8 cellular contexts compared by ENCODE assay signal in the genomic region with DNA sequence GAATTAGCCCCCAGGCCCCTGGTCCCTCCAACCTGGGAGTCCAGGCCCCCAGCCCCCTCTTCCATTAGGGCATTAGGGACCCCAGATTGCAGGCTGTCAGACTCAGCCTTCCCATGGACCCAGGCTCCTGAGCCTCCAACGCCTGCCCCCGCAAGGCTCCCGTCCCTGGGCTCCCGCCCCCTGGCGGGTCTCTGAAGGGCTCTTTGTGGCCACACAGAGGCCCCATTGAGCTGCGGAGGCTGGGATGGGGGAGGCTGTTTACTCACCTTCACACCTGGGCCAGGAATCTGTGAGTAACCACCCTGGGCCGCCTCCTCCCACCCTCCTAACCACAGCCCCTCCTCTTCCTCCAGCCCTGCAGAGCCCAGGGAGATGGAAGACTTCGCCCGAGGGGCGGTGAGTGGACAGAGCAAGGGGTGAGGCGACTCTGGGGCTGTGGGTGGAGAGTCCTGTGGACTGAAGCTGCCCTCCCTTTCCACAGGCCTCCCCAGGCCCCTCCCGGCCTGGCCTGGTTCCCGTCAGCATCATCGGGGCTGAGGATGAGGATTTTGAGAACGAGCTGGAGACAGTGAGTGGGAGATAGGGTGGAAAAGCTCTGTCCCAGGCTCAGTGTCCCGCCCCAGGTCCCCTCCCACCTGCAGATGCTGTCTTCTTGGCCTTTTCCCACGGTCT. TPM values are rescaled to one million over a fixed set of nuclear protein-coding genes. Genes with fewer than 3 reads are reported as not detected.
DNase-seq lines count a peak whose midpoint lies in the region; ATAC-seq, FAIRE-seq and TF ChIP-seq lines count a peak whose summit lies in the region.

No MANE protein-coding gene starts in this region.

- no peak for ATAC-seq in HG03095 (IDR thresholded peaks at IDR 0.05; ENCODE audit: unreplicated experiment)

- peaks cover 17% of the 10 kb centered on the region for H4K20me1 ChIP-seq in OCI-LY3 (ENCODE audit: insufficient read depth, low read length)
- no peaks in the 10 kb centered on the region for H4K20me1 ChIP-seq in keratinocyte (ENCODE audit: control insufficient read depth, extremely low read depth, insufficient read depth, low read length)

- dilution Hi-C loops in keratinocyte (cut with MboI; ENCODE audit: extremely low pct_ligation_motif_present, low sequenced_read_pairs), result no loop called here

- H3K79me2 ChIP-seq in OCI-LY3 (ENCODE audit: low read length), result peaks cover 35% of the 10 kb centered on the region
- H3K79me2 ChIP-seq in keratinocyte (ENCODE audit: control insufficient read depth, insufficient read depth, low read length), result peaks cover 58% of the 10 kb centered on the region

- no peaks in the 10 kb centered on the region for H3K27me3 ChIP-seq in OCI-LY3 (ENCODE audit: low read depth, low read length)
- H3K27me3 ChIP-seq in keratinocyte (ENCODE audit: control insufficient read depth, extremely low read depth, insufficient read depth, low read length), result no peaks in the 10 kb centered on the region

- peak; percentile 62 for TF ChIP-seq CTCF in GM10248 (IDR thresholded peaks at IDR 0.05; ENCODE audit: control extremely low read depth, extremely low read depth, low read depth, missing control alignments)
- TF ChIP-seq CTCF in OCI-LY3 (IDR thresholded peaks at IDR 0.05; ENCODE audit: low read depth, low read length), result peak; percentile 16; the same call in 1 of the 2 replicates
- peak; percentile 49 to 61 (median 50) for TF ChIP-seq CTCF in keratinocyte (optimal IDR thresholded peaks at IDR 0.05 in 1 of 3, IDR thresholded peaks at IDR 0.05 in 1 of 3, conservative IDR thresholded peaks at IDR 0.05 in 1 of 3; ENCODE audit: extremely low read depth in 1 of 3, insufficient read depth in 2 of 3, low read length in 3 of 3)
- no peak for TF ChIP-seq CTCF in coronary artery (IDR thresholded peaks at IDR 0.05)
- no peak for TF ChIP-seq CTCF in kidney (IDR thresholded peaks at IDR 0.05; ENCODE audit: borderline replicate concordance, extremely low read depth, insufficient read depth)

- H3K27ac ChIP-seq in OCI-LY3 (ENCODE audit: low read length), result no peak overlapping the region
- peak overlapping the region; percentile 82 for H3K27ac ChIP-seq in keratinocyte (ENCODE audit: control insufficient read depth, insufficient read depth, low read length)
- H3K27ac ChIP-seq in coronary artery, result no peak overlapping the region
- no peak overlapping the region for H3K27ac ChIP-seq in kidney (ENCODE audit: low read depth in 2 of 2, low read length in 2 of 2)

- H3K4me2 ChIP-seq in OCI-LY3 (ENCODE audit: low read length), result peak overlapping the region; percentile 35; the same call in 1 of the 2 replicates
- peak overlapping the region; percentile 74 for H3K4me2 ChIP-seq in keratinocyte (ENCODE audit: control insufficient read depth, extremely low read depth, insufficient read depth, low read depth, low read length)

- peaks cover 6% of the 10 kb centered on the region for H3K9me1 ChIP-seq in keratinocyte (ENCODE audit: control insufficient read depth, extremely low read depth, insufficient read depth, low read length)

- peak; percentile 75 for DNase-seq in GM10248 (ENCODE audit: extremely low spot score)
- peak; percentile 87 for DNase-seq in activated gamma-delta T cell treated with anti-CD3 and anti-CD28 coated beads, Interleukin-2, amount 50 U/mL, for 16 hours (ENCODE audit: low read depth)
- DNase-seq in keratinocyte (ENCODE audit: low read depth, low spot score), result peak; percentile 98
- peak; percentile 54 for DNase-seq in stimulated activated CD8-positive, alpha-beta memory T cell treated with anti-CD3 and anti-CD28 coated beads, Interleukin-15, amount 100 ng/mL, for 24 hours (ENCODE audit: low read depth)
- no peak for DNase-seq in coronary artery (ENCODE audit: low spot score)
- DNase-seq in kidney, result no peak

- intact Hi-C loops in kidney (cut with DNase I), result no loop called here

- POLR2A ChIA-PET in GM10248 (lab: Yijun Ruan, JAX), result interaction anchor here (0.6 to 1.7 kb wide), 4 partner anchors 12 to 57 kb away, joined by 3 to 4 read pairs (median 3); no protein-coding TSS in a partner anchor

- H2AFZ ChIP-seq in OCI-LY3 (ENCODE audit: low read depth, low read length) (no peak overlapping the region), keratinocyte (ENCODE audit: control insufficient read depth, low read length) (no peak overlapping the region)

- H3K9me3 ChIP-seq in OCI-LY3 (ENCODE audit: insufficient read depth, low read length) (no peaks in the 10 kb centered on the region), keratinocyte (ENCODE audit: control insufficient read depth, low read depth, low read length) (no peaks in the 10 kb centered on the region), kidney (ENCODE audit: control insufficient read depth in 1 of 2, low read length in 2 of 2) (no peaks in the 10 kb centered on the region)

- FAIRE-seq in keratinocyte (lab: Jason Lieb, UNC), result peak; percentile 88
- FAIRE-seq in kidney (lab: Jason Lieb, UNC), result no peak

- CTCF ChIA-PET in GM10248 (lab: Yijun Ruan, JAX), result interaction anchor here (1.1 to 8.2 kb wide), 9 partner anchors 13 to 64 kb away, joined by 3 to 60 read pairs (median 4); no protein-coding TSS in a partner anchor

- H3K9ac ChIP-seq in OCI-LY3 (ENCODE audit: low read length) (no peak overlapping the region), keratinocyte (ENCODE audit: control insufficient read depth, extremely low read depth, insufficient read depth, low read length) (peak overlapping the region; percentile 80), kidney (ENCODE audit: low read length in 2 of 2) (no peak overlapping the region)

- peaks cover 15% of the 10 kb centered on the region for H3K36me3 ChIP-seq in OCI-LY3 (replicated peaks; ENCODE audit: low read depth, low read length)
- H3K36me3 ChIP-seq in keratinocyte (ENCODE audit: control insufficient read depth in 2 of 2, extremely low read depth in 1 of 2, insufficient read depth in 2 of 2, low read length in 2 of 2), result peaks cover 27 to 28% of the 10 kb centered on the region in 2 experiments
- H3K36me3 ChIP-seq in kidney (ENCODE audit: control insufficient read depth in 1 of 2, insufficient read depth in 2 of 2, low read length in 2 of 2), result peaks cover 9% of the 10 kb centered on the region in 2 donors

- H3K4me1 ChIP-seq in OCI-LY3 (ENCODE audit: low read length), result peaks cover 23% of the 10 kb centered on the region
- peaks cover 39% of the 10 kb centered on the region for H3K4me1 ChIP-seq in keratinocyte (ENCODE audit: control insufficient read depth, extremely low read depth, insufficient read depth, low read length)
- H3K4me1 ChIP-seq in kidney (ENCODE audit: control insufficient read depth in 1 of 2, insufficient read depth in 1 of 2, low read depth in 1 of 2, low read length in 2 of 2), result peaks cover 6 to 10% of the 10 kb centered on the region in 2 donors

- no peak overlapping the region for H3K4me3 ChIP-seq in OCI-LY3 (ENCODE audit: low read length)
- H3K4me3 ChIP-seq in keratinocyte (ENCODE audit: control insufficient read depth in 2 of 3, extremely low read depth in 1 of 3, insufficient read depth in 2 of 3, low read depth in 1 of 3, low read length in 3 of 3), result peak overlapping the region in 2 of 3 experiments; percentile 31 to 43
- H3K4me3 ChIP-seq in coronary artery, result no peak overlapping the region
- no peak overlapping the region for H3K4me3 ChIP-seq in kidney (ENCODE audit: low read length in 2 of 2)

RNA-seq across cellular contexts. Expression of a gene that starts 4.9 kb away (rescaled TPM):
- 30.5 to 58.4 TPM (median 43.1 TPM) in 3 replicates for polyA plus RNA-seq in keratinocyte
- 40.1 TPM for polyA plus RNA-seq in keratinocyte (2011; ENCODE audit: low read depth)
- 22.2 and 45.2 TPM in 2 replicates for polyA plus RNA-seq in keratinocyte (2011; cell fraction: cytosol; rRNA removed)
- 131 and 160 TPM in 2 replicates for polyA plus RNA-seq in keratinocyte (2011; cell fraction: nucleus; rRNA removed)
- 58.9 and 76.2 TPM in 2 replicates for polyA plus RNA-seq in keratinocyte (2012; ENCODE audit: low replicate concordance)
- 24.0 to 57.3 TPM (median 26.1 TPM) in 3 replicates for polyA minus RNA-seq in keratinocyte
- polyA minus RNA-seq in keratinocyte (2011; cell fraction: cytosol; rRNA and poly(A)+ RNA removed), result 106 TPM
- polyA minus RNA-seq in keratinocyte (2011; cell fraction: nucleus; rRNA and poly(A)+ RNA removed), result 55.5 and 58.3 TPM in 2 replicates
- 139 TPM for total RNA-seq in kidney
- 39.0 TPM for polyA plus RNA-seq in kidney (ENCODE audit: insufficient read depth, low read depth, low replicate concordance)

RNA-seq across cellular contexts. Expression of a gene that starts 10.8 kb away (rescaled TPM):
- polyA plus RNA-seq in keratinocyte (0.07 to 0.19 TPM (median 0.14 TPM) in 3 replicates), kidney (ENCODE audit: insufficient read depth, low read depth, low replicate concordance) (0.32 TPM)
- polyA plus RNA-seq in keratinocyte (2011; ENCODE audit: low read depth), result not detected
- polyA plus RNA-seq in keratinocyte (2011; cell fraction: cytosol; rRNA removed), result 0.07 TPM in 1 of 2 replicates, not detected in the other
- polyA plus RNA-seq in keratinocyte (2011; cell fraction: nucleus; rRNA removed), result not detected in 2 replicates
- polyA plus RNA-seq in keratinocyte (2012; ENCODE audit: low replicate concordance), result 0.17 and 0.32 TPM in 2 replicates
- polyA minus RNA-seq in keratinocyte, result 0.26 to 0.29 TPM in 2 of 3 replicates, not detected in the other
- polyA minus RNA-seq in keratinocyte (2011; cell fraction: cytosol; rRNA and poly(A)+ RNA removed), result not detected
- not detected in 2 replicates for polyA minus RNA-seq in keratinocyte (2011; cell fraction: nucleus; rRNA and poly(A)+ RNA removed)
- 11.0 TPM for total RNA-seq in kidney

RNA-seq across cellular contexts. Expression of a gene that starts 27.8 kb away (rescaled TPM):
- 2,269 to 3,039 TPM (median 2,290 TPM) in 3 replicates for polyA plus RNA-seq in keratinocyte
- 2,634 TPM for polyA plus RNA-seq in keratinocyte (2011; ENCODE audit: low read depth)
- polyA plus RNA-seq in keratinocyte (2011; cell fraction: cytosol; rRNA removed), result 1,701 and 3,217 TPM in 2 replicates
- 839 and 966 TPM in 2 replicates for polyA plus RNA-seq in keratinocyte (2011; cell fraction: nucleus; rRNA removed)
- 3,070 and 4,128 TPM in 2 replicates for polyA plus RNA-seq in keratinocyte (2012; ENCODE audit: low replicate concordance)
- polyA minus RNA-seq in keratinocyte, result 521 to 1,294 TPM (median 616 TPM) in 3 replicates
- 2,551 TPM for polyA minus RNA-seq in keratinocyte (2011; cell fraction: cytosol; rRNA and poly(A)+ RNA removed)
- polyA minus RNA-seq in keratinocyte (2011; cell fraction: nucleus; rRNA and poly(A)+ RNA removed), result 250 and 319 TPM in 2 replicates
- total RNA-seq in kidney, result 1,433 TPM
- polyA plus RNA-seq in kidney (ENCODE audit: insufficient read depth, low read depth, low replicate concordance), result 2,116 TPM

RNA-seq across cellular contexts. Expression of a gene that starts 40.4 kb away (rescaled TPM):
- not detected in 3 replicates for polyA plus RNA-seq in keratinocyte
- polyA plus RNA-seq in keratinocyte (2011; ENCODE audit: low read depth), result not detected
- not detected in 2 replicates for polyA plus RNA-seq in keratinocyte (2011; cell fraction: cytosol; rRNA removed)
- polyA plus RNA-seq in keratinocyte (2011; cell fraction: nucleus; rRNA removed), result 0.15 TPM in 1 of 2 replicates, not detected in the other
- polyA plus RNA-seq in keratinocyte (2012; ENCODE audit: low replicate concordance), result 0.31 TPM in 1 of 2 replicates, not detected in the other
- not detected in 3 replicates for polyA minus RNA-seq in keratinocyte
- not detected for polyA minus RNA-seq in keratinocyte (2011; cell fraction: cytosol; rRNA and poly(A)+ RNA removed)
- polyA minus RNA-seq in keratinocyte (2011; cell fraction: nucleus; rRNA and poly(A)+ RNA removed), result not detected in 2 replicates
- total RNA-seq in kidney, result 0.69 TPM
- not detected for polyA plus RNA-seq in kidney (ENCODE audit: insufficient read depth, low read depth, low replicate concordance)

RNA-seq across cellular contexts. Expression of a gene that starts 43.0 kb away (rescaled TPM):
- not detected in 3 replicates for polyA plus RNA-seq in keratinocyte
- not detected for polyA plus RNA-seq in keratinocyte (2011; ENCODE audit: low read depth)
- not detected in 2 replicates for polyA plus RNA-seq in keratinocyte (2011; cell fraction: cytosol; rRNA removed)
- polyA plus RNA-seq in keratinocyte (2011; cell fraction: nucleus; rRNA removed), result not detected in 2 replicates
- not detected in 2 replicates for polyA plus RNA-seq in keratinocyte (2012; ENCODE audit: low replicate concordance)
- polyA minus RNA-seq in keratinocyte, result not detected in 3 replicates
- polyA minus RNA-seq in keratinocyte (2011; cell fraction: cytosol; rRNA and poly(A)+ RNA removed), result not detected
- polyA minus RNA-seq in keratinocyte (2011; cell fraction: nucleus; rRNA and poly(A)+ RNA removed), result not detected in 2 replicates
- total RNA-seq in kidney, result not detected
- polyA plus RNA-seq in kidney (ENCODE audit: insufficient read depth, low read depth, low replicate concordance), result not detected

Comparison
In these comparisons a context has a peak if more than half of its experiments do, and no peak if none do; other contexts are left out.
1. DNase-seq: peak in GM10248 (single experiment), activated gamma-delta T cell treated with anti-CD3 and anti-CD28 coated beads, Interleukin-2, amount 50 U/mL, for 16 hours (single experiment), keratinocyte (single experiment) and stimulated activated CD8-positive, alpha-beta memory T cell treated with anti-CD3 and anti-CD28 coated beads, Interleukin-15, amount 100 ng/mL, for 24 hours (single experiment); none in coronary artery (single experiment) and kidney (single experiment).
2. CTCF ChIP-seq: peak in GM10248 (single experiment), OCI-LY3 (single experiment) and keratinocyte (3 of 3); none in coronary artery (single experiment) and kidney (single experiment).
3. H3K4me3 ChIP-seq: peak in keratinocyte (2 of 3); none in OCI-LY3 (single experiment), coronary artery (single experiment) and kidney (0 of 2).